In genomic region chr16:67482260-67482924, GRCh38 we compare ENCODE assay signal across 1 cellular context.
TF ChIP-seq lines count a peak whose summit lies in the region.

No MANE protein-coding gene starts in this region.

TF ChIP-seq in neural cell, 6 proteins besides CTCF, POLR2A, EP300 and RAD21 (continued from another document):
- TF ChIP-seq EZH2 (IDR thresholded peaks at IDR 0.05; ENCODE audit: borderline replicate concordance, insufficient read depth, low read length, poor library complexity, severe bottlenecking), result no peak
- no peak for TF ChIP-seq MXI1 (conservative IDR thresholded peaks at IDR 0.05; ENCODE audit: poor library complexity, severe bottlenecking)
- TF ChIP-seq TAF1 (IDR thresholded peaks at IDR 0.05; ENCODE audit: low read depth), result no peak
